Comparison of ENCODE assay signal across 24 cellular contexts in the genomic region with DNA sequence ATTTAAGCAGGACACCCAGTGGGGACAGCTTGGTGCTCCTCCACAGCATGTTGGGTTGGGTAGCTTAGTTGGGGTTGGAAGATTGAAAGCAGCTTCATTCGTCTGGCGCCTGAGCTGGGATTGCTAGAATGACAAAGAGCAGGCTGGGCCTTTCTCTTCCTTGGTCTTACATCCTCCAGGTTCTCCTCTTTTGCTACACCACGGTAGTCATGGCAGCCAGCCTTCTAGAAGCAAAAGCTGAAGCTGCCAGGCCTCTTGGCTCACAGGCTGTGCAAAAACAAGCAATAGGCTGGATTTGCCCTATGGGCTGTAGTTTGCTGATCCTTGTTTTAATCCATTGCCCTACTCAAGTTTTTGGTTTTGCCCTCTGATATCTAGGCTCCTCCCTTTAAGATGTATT. TPM values are rescaled to one million over a fixed set of nuclear protein-coding genes. Genes with fewer than 3 reads are reported as not detected.
DNase-seq lines count a peak whose midpoint lies in the region; ATAC-seq, FAIRE-seq and TF ChIP-seq lines count a peak whose summit lies in the region.
"Had no signal": no experiment of that assay in that cellular context is flagged by ENCODE, and none has a peak within 500 bp of the region (broad histone marks: within the 10 kb centered on the region; RNA-seq: fewer than 3 reads in every experiment).

No MANE protein-coding gene starts in this region.

- DNase-seq in A549 (ENCODE audit: low read depth in 1 of 2, low spot score in 1 of 2), result no peak
- DNase-seq in GM23338 (ENCODE audit: low spot score), result peak; percentile 59
- no peak for DNase-seq in RWPE1 (ENCODE audit: low spot score)
- no peak for DNase-seq in keratinocyte (ENCODE audit: low read depth, low spot score)
- no peak for DNase-seq in stimulated activated naive CD8-positive, alpha-beta T cell treated with anti-CD3 and anti-CD28 coated beads, Interleukin-15, amount 100 ng/mL, for 72 hours
- no peak for DNase-seq in activated CD4-positive, CD25-positive, alpha-beta regulatory T cell treated with anti-CD3 and anti-CD28 coated beads, Interleukin-2, amount 50 U/mL, for 72 hours
- DNase-seq in glomerular visceral epithelial cell (ENCODE audit: extremely low spot score), result no peak
- DNase-seq: activated CD4-positive, alpha-beta T cell treated with anti-CD3 and anti-CD28 coated beads, Interleukin-2, amount 50 U/mL, for 1 hour; activated CD8-positive, alpha-beta memory T cell treated with anti-CD3 and anti-CD28 coated beads, Interleukin-2, amount 50 U/mL, for 4 hours; activated effector memory CD4-positive, alpha-beta T cell treated with Interleukin-2 at 50 U/mL for 16 hours; DMS79; glutamatergic neuron; GOT3; left ventricle myocardium inferior; NCI-H1436; NCI-H82; occipital lobe; Peyer's patch; stimulated activated CD4-positive, alpha-beta T cell treated with anti-CD3 and anti-CD28 coated beads, Interleukin-15, amount 100 ng/mL, for 24 hours; SW 1271 had no signal

- ATAC-seq in A549, result no peak
- ATAC-seq in GM23338, result no peak
- no peak for ATAC-seq in stimulated activated naive CD8-positive, alpha-beta T cell treated with anti-CD3 and anti-CD28 coated beads, Interleukin-15, amount 100 ng/mL, for 72 hours
- no peak for ATAC-seq in GM18868 (IDR thresholded peaks at IDR 0.05; ENCODE audit: unreplicated experiment)
- ATAC-seq: esophagus mucosa had no signal

- TF ChIP-seq POLR2A in A549 (IDR thresholded peaks at IDR 0.05; ENCODE audit: low read length), result no peak

- FAIRE-seq in A549 (lab: Jason Lieb, UNC) (no peak), keratinocyte (lab: Jason Lieb, UNC) (no peak)
- FAIRE-seq: HTR-8/SVneo had no signal

- H2AFZ ChIP-seq in GM23338 (peak overlapping the region; percentile 57), keratinocyte (ENCODE audit: control insufficient read depth, low read length) (peak overlapping the region; percentile 36)

- peaks cover 6% of the 10 kb centered on the region; the same call in 1 of the 2 replicates for H3F3A ChIP-seq in GM23338 (replicated peaks; ENCODE audit: low read depth)

- H3K9me3 ChIP-seq in A549 (no peaks in the 10 kb centered on the region), keratinocyte (ENCODE audit: control insufficient read depth, low read depth, low read length) (no peaks in the 10 kb centered on the region)
- H3K9me3 ChIP-seq: left ventricle myocardium inferior, Peyer's patch, suprapubic skin had no signal

- no peak overlapping the region for H3K4me3 Mint-ChIP-seq in GM23338
- H3K4me3 Mint-ChIP-seq in stimulated activated naive CD8-positive, alpha-beta T cell treated with anti-CD3 and anti-CD28 coated beads, Interleukin-15, amount 100 ng/mL, for 72 hours, result no peak overlapping the region

- H3K4me1 ChIP-seq in A549 (peaks cover 57% of the 10 kb centered on the region), GM23338 (ENCODE audit: insufficient read depth) (peaks cover 27% of the 10 kb centered on the region), keratinocyte (ENCODE audit: control insufficient read depth, extremely low read depth, insufficient read depth, low read length) (peaks cover 39% of the 10 kb centered on the region)

- CTCF ChIA-PET in A549 (lab: Yijun Ruan, JAX), result interaction anchor here (1.7 to 4.6 kb wide), 5 partner anchors 14 to 43 kb away, joined by 7 to 35 read pairs (median 12); no protein-coding TSS in a partner anchor
- CTCF ChIA-PET in RWPE1 (lab: Yijun Ruan, JAX), result no interaction called here

- H3K27me3 ChIP-seq in GM23338 (ENCODE audit: insufficient read depth) (peaks cover 20% of the 10 kb centered on the region), keratinocyte (ENCODE audit: control insufficient read depth, extremely low read depth, insufficient read depth, low read length) (no peaks in the 10 kb centered on the region)
- H3K27me3 ChIP-seq: Peyer's patch, suprapubic skin had no signal

- WGBS in A549 (ENCODE audit: missing lambda C conversion rate), result 40% methylated on average over 3 of the region's 3 CpGs

- H3K9me1 ChIP-seq in keratinocyte (ENCODE audit: control insufficient read depth, extremely low read depth, insufficient read depth, low read length), result no peaks in the 10 kb centered on the region

- POLR2A ChIA-PET in A549 (lab: Yijun Ruan, JAX), result interaction anchor here (0.7 kb wide), 1 partner anchor 59 kb away, joined by 6 read pairs; no protein-coding TSS in a partner anchor
- POLR2A ChIA-PET in RWPE1 (lab: Yijun Ruan, JAX; ENCODE audit: low non-redundant PET), result no interaction called here

- H4K20me1 ChIP-seq in GM23338 (replicated peaks; ENCODE audit: insufficient read depth), result no peaks in the 10 kb centered on the region
- peaks cover 4% of the 10 kb centered on the region for H4K20me1 ChIP-seq in keratinocyte (ENCODE audit: control insufficient read depth, extremely low read depth, insufficient read depth, low read length)

- H3K4me3 ChIP-seq in A549 (no peak overlapping the region), GM23338 (no peak overlapping the region), keratinocyte (ENCODE audit: control insufficient read depth in 2 of 3, extremely low read depth in 1 of 3, insufficient read depth in 2 of 3, low read depth in 1 of 3, low read length in 3 of 3) (no peak overlapping the region)
- H3K4me3 ChIP-seq: left ventricle myocardium inferior, Peyer's patch, suprapubic skin had no signal

- no peaks in the 10 kb centered on the region; the same call in 2 of the 3 replicates for H3K36me3 Mint-ChIP-seq in GM23338 (ENCODE audit: low read depth)

- TF ChIP-seq CTCF in A549 (IDR thresholded peaks at IDR 0.05), result no peak
- no peak for TF ChIP-seq CTCF in GM23338 (conservative IDR thresholded peaks at IDR 0.05; ENCODE audit: low read depth in 2 of 2)
- TF ChIP-seq CTCF in RWPE1 (conservative IDR thresholded peaks at IDR 0.05; ENCODE audit: low read depth), result no peak
- no peak for TF ChIP-seq CTCF in keratinocyte (optimal IDR thresholded peaks at IDR 0.05 in 1 of 3, IDR thresholded peaks at IDR 0.05 in 1 of 3, conservative IDR thresholded peaks at IDR 0.05 in 1 of 3; ENCODE audit: extremely low read depth in 1 of 3, insufficient read depth in 2 of 3, low read length in 3 of 3)

- peaks cover 18% of the 10 kb centered on the region for H3K27me3 Mint-ChIP-seq in GM23338 (ENCODE audit: insufficient read depth, low read depth, poor library complexity)
- H3K27me3 Mint-ChIP-seq in stimulated activated naive CD8-positive, alpha-beta T cell treated with anti-CD3 and anti-CD28 coated beads, Interleukin-15, amount 100 ng/mL, for 72 hours, result no peaks in the 10 kb centered on the region

- no peaks in the 10 kb centered on the region for H3K9me3 Mint-ChIP-seq in GM23338
- H3K9me3 Mint-ChIP-seq in stimulated activated naive CD8-positive, alpha-beta T cell treated with anti-CD3 and anti-CD28 coated beads, Interleukin-15, amount 100 ng/mL, for 72 hours, result no peaks in the 10 kb centered on the region

- dilution Hi-C loops in keratinocyte (cut with MboI; ENCODE audit: extremely low pct_ligation_motif_present, low sequenced_read_pairs), result no loop called here

- TF ChIP-seq RAD21 in A549 (conservative IDR thresholded peaks at IDR 0.05 in 1 of 2, IDR thresholded peaks at IDR 0.05 in 1 of 2), result no peak

- H3K27ac Mint-ChIP-seq in GM23338, result no peak overlapping the region
- H3K27ac Mint-ChIP-seq in stimulated activated naive CD8-positive, alpha-beta T cell treated with anti-CD3 and anti-CD28 coated beads, Interleukin-15, amount 100 ng/mL, for 72 hours, result no peak overlapping the region

- TF ChIP-seq EP300 in A549 (IDR thresholded peaks at IDR 0.05), result no peak

- H3K4me1 Mint-ChIP-seq in GM23338, result peaks cover 38% of the 10 kb centered on the region
- H3K4me1 Mint-ChIP-seq in stimulated activated naive CD8-positive, alpha-beta T cell treated with anti-CD3 and anti-CD28 coated beads, Interleukin-15, amount 100 ng/mL, for 72 hours, result peaks cover 29% of the 10 kb centered on the region

- H3K36me3 ChIP-seq in GM23338 (ENCODE audit: insufficient read depth) (no peaks in the 10 kb centered on the region), keratinocyte (ENCODE audit: control insufficient read depth in 2 of 2, extremely low read depth in 1 of 2, insufficient read depth in 2 of 2, low read length in 2 of 2) (peaks cover 10 to 13% of the 10 kb centered on the region in 2 experiments)

- H3K9me2 ChIP-seq in GM23338 (ENCODE audit: insufficient read depth), result no peaks in the 10 kb centered on the region

- H3K79me2 ChIP-seq in GM23338 (replicated peaks; ENCODE audit: insufficient read depth) (peaks cover 8% of the 10 kb centered on the region; the same call in 1 of the 2 replicates), keratinocyte (ENCODE audit: control insufficient read depth, insufficient read depth, low read length) (peaks cover 18% of the 10 kb centered on the region)

- H3K4me2 ChIP-seq in A549, result peak overlapping the region; percentile 84; the same call in 2 of the 3 replicates
- peak overlapping the region; percentile 52; the same call in 1 of the 2 replicates for H3K4me2 ChIP-seq in GM23338
- peak overlapping the region; percentile 88 for H3K4me2 ChIP-seq in keratinocyte (ENCODE audit: control insufficient read depth, extremely low read depth, insufficient read depth, low read depth, low read length)

- peak overlapping the region; percentile 20 for H3K9ac ChIP-seq in keratinocyte (ENCODE audit: control insufficient read depth, extremely low read depth, insufficient read depth, low read length)

- peak overlapping the region; percentile 97 to 99 for H3K27ac ChIP-seq in A549
- H3K27ac ChIP-seq in GM23338 (ENCODE audit: low read depth), result no peak overlapping the region
- peak overlapping the region; percentile 55; the same call in 1 of the 2 replicates for H3K27ac ChIP-seq in RWPE1
- peak overlapping the region; percentile 98 for H3K27ac ChIP-seq in keratinocyte (ENCODE audit: control insufficient read depth, insufficient read depth, low read length)
- H3K27ac ChIP-seq: Peyer's patch, suprapubic skin had no signal

TF ChIP-seq in GM23338, 12 proteins besides CTCF, POLR2A, EP300 and RAD21 (continues in another document):
- no peak for TF ChIP-seq ZNF331 (CRISPR knock-in tag; IDR thresholded peaks at IDR 0.05; ENCODE audit: low read depth)

RNA-seq across cellular contexts. Expression of gene ANXA2, which starts 3.2 kb away (rescaled TPM):
- polyA plus RNA-seq in A549 (2011; rRNA removed), result 5,725 and 5,746 TPM in 2 replicates
- 4,340 and 4,409 TPM in 2 replicates for polyA plus RNA-seq in A549 (2012; cell fraction: cytosol; rRNA removed)
- polyA plus RNA-seq in A549 (2012; cell fraction: nucleus; rRNA removed), result 2,599 and 4,127 TPM in 2 replicates
- 4,707 to 5,021 TPM (median 4,900 TPM) in 3 replicates for polyA plus RNA-seq in A549 (2017; fragmentation: RNase III; extraction: RNeasy Plus Mini Kit Qiagen cat#74134 plus additional on column Dnase treatment)
- polyA minus RNA-seq in A549 (2011; rRNA and poly(A)+ RNA removed), result 4,094 and 4,183 TPM in 2 replicates
- total RNA-seq in GM23338 (2014; rRNA removed; shearing (Covaris generic)), result 202 and 203 TPM in 2 replicates
- polyA plus RNA-seq in GM23338 (2016; fragmentation: Nextera tagmentation; extraction: Ambion mirVana), result 207 and 225 TPM in 2 replicates
- 10,132 to 15,949 TPM (median 11,017 TPM) in 3 replicates for polyA plus RNA-seq in keratinocyte
- polyA plus RNA-seq in keratinocyte (2011; ENCODE audit: low read depth), result 4,066 TPM
- polyA plus RNA-seq in keratinocyte (2011; cell fraction: cytosol; rRNA removed), result 14,846 and 18,096 TPM in 2 replicates
- 11,086 and 11,309 TPM in 2 replicates for polyA plus RNA-seq in keratinocyte (2011; cell fraction: nucleus; rRNA removed)
- 4,107 and 9,800 TPM in 2 replicates for polyA plus RNA-seq in keratinocyte (2012; ENCODE audit: low replicate concordance)
- 5,148 to 8,880 TPM (median 8,598 TPM) in 3 replicates for polyA minus RNA-seq in keratinocyte
- 5,055 TPM for polyA minus RNA-seq in keratinocyte (2011; cell fraction: cytosol; rRNA and poly(A)+ RNA removed)
- 2,602 and 4,474 TPM in 2 replicates for polyA minus RNA-seq in keratinocyte (2011; cell fraction: nucleus; rRNA and poly(A)+ RNA removed)

Comparison
In these comparisons a context has a peak if more than half of its experiments do, and no peak if none do; other contexts are left out.
1. RNA of gene ANXA2, which starts 3.2 kb away (polyA plus RNA-seq): 4,066 to 18,096 TPM in keratinocyte and 2,599 to 5,746 TPM in A549; 207 to 225 TPM in GM23338; every median in the first group is over 10 times any median in the second.
2. Peak in every context shown above with its lines, with median percentiles within 50 percentile points of each other: H3K4me2 ChIP-seq.